In the genomic region with DNA sequence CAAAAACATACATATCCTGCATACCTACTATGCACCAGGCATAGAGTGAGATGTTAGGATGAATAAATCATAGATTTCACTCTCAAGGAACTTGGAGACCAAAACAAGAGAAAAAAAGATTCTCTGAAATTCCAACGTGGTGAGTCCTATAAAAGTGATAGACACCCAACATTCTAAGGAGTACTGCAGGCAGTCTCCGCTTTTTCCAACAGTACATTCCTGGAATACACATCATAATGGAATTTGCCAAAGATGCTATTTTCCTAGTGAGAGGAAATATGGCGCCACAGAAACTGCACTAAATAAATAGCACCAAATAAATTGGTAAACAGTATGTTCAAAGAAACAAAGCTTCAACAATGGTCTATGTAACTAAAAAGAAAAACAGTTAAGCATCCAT, we compare ENCODE assay signal across 1 cellular context.
TF ChIP-seq lines count a peak whose summit lies in the region.

No MANE protein-coding gene starts in this region.

TF ChIP-seq in endothelial cell of umbilical vein, 7 proteins besides CTCF, POLR2A, EP300 and RAD21 (continued from another document):
- TF ChIP-seq JUN (IDR thresholded peaks at IDR 0.05; ENCODE audit: borderline replicate concordance, insufficient read depth, insufficient read length, low read depth) (peak; percentile 79), POLR2AphosphoS5 (IDR thresholded peaks at IDR 0.05; ENCODE audit: insufficient read depth, low read depth, low read length) (peak; percentile 31), MYC (IDR thresholded peaks at IDR 0.05; ENCODE audit: low read depth, low read length) (no peak), FOS (IDR thresholded peaks at IDR 0.05; ENCODE audit: borderline replicate concordance, insufficient read depth, low read length) (peak; percentile 68)
